Comparison of ENCODE assay signal across 1 cellular context in the genomic region with DNA sequence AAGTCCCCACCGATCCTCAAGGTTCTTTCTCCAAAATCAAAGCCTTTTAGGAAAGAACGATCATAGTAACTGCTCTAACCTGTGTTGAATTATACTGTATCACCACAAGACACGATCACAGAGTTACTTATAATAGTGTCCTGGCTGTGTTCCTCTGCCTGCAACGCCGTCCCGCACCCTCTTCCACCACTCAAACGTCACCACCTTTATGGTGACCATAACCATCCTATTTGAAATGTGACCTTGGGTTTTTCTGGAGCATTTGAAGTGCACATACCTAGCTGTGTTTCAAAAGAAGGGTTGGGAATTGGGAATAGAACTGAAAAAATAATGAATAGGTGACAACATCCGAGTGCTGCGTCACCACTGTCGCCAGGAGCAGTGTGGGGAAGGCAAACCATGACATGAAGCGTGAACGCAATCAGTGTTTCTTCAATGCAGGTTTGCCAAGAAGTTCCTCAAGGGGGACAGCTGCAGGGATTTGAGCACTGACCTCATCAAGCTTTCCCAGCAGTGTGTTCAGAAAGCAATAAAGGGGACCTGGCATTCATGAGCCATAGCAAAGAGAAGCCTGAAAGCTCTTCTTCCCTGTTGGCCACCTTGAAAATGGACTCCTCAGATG.
TF ChIP-seq lines count a peak whose summit lies in the region.

No MANE protein-coding gene starts in this region.

TF ChIP-seq in GM12878, 131 proteins besides CTCF, POLR2A, EP300 and RAD21:
- TF ChIP-seq NRF1 (conservative IDR thresholded peaks at IDR 0.05; ENCODE audit: low read depth, low read length) (no peak), SMAD5 (IDR thresholded peaks at IDR 0.05; ENCODE audit: low read depth) (no peak), ESRRA (IDR thresholded peaks at IDR 0.05; ENCODE audit: low read length) (no peak), ZNF217 (IDR thresholded peaks at IDR 0.05) (no peak), ATF7 (IDR thresholded peaks at IDR 0.05; ENCODE audit: low read depth) (no peak), SREBF1 (IDR thresholded peaks at IDR 0.05; ENCODE audit: low read length) (no peak), ZBED1 (IDR thresholded peaks at IDR 0.05; ENCODE audit: borderline replicate concordance) (no peak), CBX5 (IDR thresholded peaks at IDR 0.05; ENCODE audit: low read depth) (no peak)
